In genomic region chr6:12941422-12941821, GRCh38 we compare ENCODE assay signal across 18 cellular contexts.
DNase-seq lines count a peak whose midpoint lies in the region; ATAC-seq, FAIRE-seq and TF ChIP-seq lines count a peak whose summit lies in the region.
"Had no signal": no experiment of that assay in that cellular context is flagged by ENCODE, and none has a peak within 500 bp of the region (broad histone marks: within the 10 kb centered on the region; RNA-seq: fewer than 3 reads in every experiment).

No MANE protein-coding gene starts in this region.

- DNase-seq in cardiac muscle cell (ENCODE audit: low read depth in 1 of 2, low spot score in 1 of 2) (peak; percentile 25 to 80), cardiac septum (ENCODE audit: low spot score) (no peak), M059J (ENCODE audit: low read depth) (peak; percentile 55), astrocyte (ENCODE audit: low read depth) (peak; percentile 10), endothelial cell (ENCODE audit: low spot score) (no peak), NCI-H2227 treated with DMSO at 0.1 percent for 48 hours (lab: John Stamatoyannopoulos, UW) (no peak)
- DNase-seq in stimulated activated effector memory CD8-positive, alpha-beta T cell treated with anti-CD3 and anti-CD28 coated beads, Interleukin-12 subunit alpha, Interleukin-12 subunit beta, amount 100 ng/mL, for 72 hours (ENCODE audit: low spot score in 2 of 2): no peak
- DNase-seq: COR-L47; IMR-90; naive thymus-derived CD8-positive, alpha-beta T cell; NCI-H2171 treated with DMSO at 0.1 percent for 48 hours; small intestine; stimulated activated CD4-positive, alpha-beta T cell treated with anti-CD3 and anti-CD28 coated beads, Interleukin-4, amount 100 ng/mL, for 4 hours; thyroid gland had no signal

- H4K20me1 ChIP-seq in astrocyte (ENCODE audit: insufficient read depth, low read length): no peaks in the 10 kb centered on the region

- peaks cover 5% of the 10 kb centered on the region for H3K27me3 Mint-ChIP-seq in astrocyte (ENCODE audit: low read depth, unreplicated experiment)
- no peaks in the 10 kb centered on the region for H3K27me3 Mint-ChIP-seq in endothelial cell (ENCODE audit: unreplicated experiment)

- H3K9me3 Mint-ChIP-seq in astrocyte (ENCODE audit: unreplicated experiment): no peaks in the 10 kb centered on the region
- no peaks in the 10 kb centered on the region for H3K9me3 Mint-ChIP-seq in stimulated activated effector memory CD8-positive, alpha-beta T cell treated with anti-CD3 and anti-CD28 coated beads, Interleukin-12 subunit alpha, Interleukin-12 subunit beta, amount 100 ng/mL, for 72 hours
- H3K9me3 Mint-ChIP-seq in endothelial cell (ENCODE audit: unreplicated experiment): no peaks in the 10 kb centered on the region
- H3K9me3 Mint-ChIP-seq: naive thymus-derived CD8-positive, alpha-beta T cell had no signal

- no peaks in the 10 kb centered on the region for H3K79me2 ChIP-seq in astrocyte (ENCODE audit: insufficient read depth, low read length)

- no peak overlapping the region for H2AFZ ChIP-seq in astrocyte (ENCODE audit: low read depth, low read length)

- ATAC-seq in stimulated activated effector memory CD8-positive, alpha-beta T cell treated with anti-CD3 and anti-CD28 coated beads, Interleukin-12 subunit alpha, Interleukin-12 subunit beta, amount 100 ng/mL, for 72 hours: peak; percentile 61
- ATAC-seq in HG02870 (IDR thresholded peaks at IDR 0.05; ENCODE audit: unreplicated experiment): no peak
- ATAC-seq: naive thymus-derived CD8-positive, alpha-beta T cell had no signal

- H3K4me2 ChIP-seq in astrocyte (ENCODE audit: low read length): no peak overlapping the region

- H3K4me3 Mint-ChIP-seq in astrocyte (ENCODE audit: unreplicated experiment) (no peak overlapping the region), endothelial cell (ENCODE audit: unreplicated experiment) (no peak overlapping the region)
- no peak overlapping the region for H3K4me3 Mint-ChIP-seq in stimulated activated effector memory CD8-positive, alpha-beta T cell treated with anti-CD3 and anti-CD28 coated beads, Interleukin-12 subunit alpha, Interleukin-12 subunit beta, amount 100 ng/mL, for 72 hours

- no peak overlapping the region for H3K9ac ChIP-seq in astrocyte (ENCODE audit: low read length)

- H3K4me1 ChIP-seq in cardiac muscle cell (ENCODE audit: low read depth): peaks cover 17% of the 10 kb centered on the region
- H3K4me1 ChIP-seq in astrocyte (ENCODE audit: insufficient read depth, low read length): no peaks in the 10 kb centered on the region
- H3K4me1 ChIP-seq: thyroid gland had no signal

- H3K27ac Mint-ChIP-seq in astrocyte (ENCODE audit: unreplicated experiment): no peak overlapping the region
- H3K27ac Mint-ChIP-seq in stimulated activated effector memory CD8-positive, alpha-beta T cell treated with anti-CD3 and anti-CD28 coated beads, Interleukin-12 subunit alpha, Interleukin-12 subunit beta, amount 100 ng/mL, for 72 hours: no peak overlapping the region
- H3K27ac Mint-ChIP-seq in endothelial cell (ENCODE audit: unreplicated experiment): no peak overlapping the region

- H3K27me3 ChIP-seq in cardiac muscle cell (no peaks in the 10 kb centered on the region), astrocyte (ENCODE audit: insufficient read depth, low read length) (no peaks in the 10 kb centered on the region)
- H3K27me3 ChIP-seq: dorsolateral prefrontal cortex, thyroid gland had no signal

- H3K4me3 ChIP-seq in cardiac muscle cell (no peak overlapping the region), astrocyte (ENCODE audit: insufficient read depth, low read depth, low read length) (no peak overlapping the region)
- H3K4me3 ChIP-seq: dorsolateral prefrontal cortex, thyroid gland had no signal

- TF ChIP-seq CTCF in cardiac muscle cell (IDR thresholded peaks at IDR 0.05; ENCODE audit: low read depth, low read length): no peak
- TF ChIP-seq CTCF in astrocyte (IDR thresholded peaks at IDR 0.05; ENCODE audit: insufficient read depth, low read depth, low read length): no peak
- no peak for TF ChIP-seq CTCF in endothelial cell (IDR thresholded peaks at IDR 0.05; ENCODE audit: unreplicated experiment)

- H3K36me3 ChIP-seq in cardiac muscle cell: no peaks in the 10 kb centered on the region
- no peaks in the 10 kb centered on the region for H3K36me3 ChIP-seq in astrocyte (ENCODE audit: insufficient read depth, low read length)
- H3K36me3 ChIP-seq: thyroid gland had no signal

- H3K27ac ChIP-seq in cardiac muscle cell (peak overlapping the region; percentile 65), astrocyte (ENCODE audit: low read depth, low read length) (no peak overlapping the region)
- H3K27ac ChIP-seq: thyroid gland had no signal

- H3K4me1 Mint-ChIP-seq in astrocyte (ENCODE audit: low read depth, unreplicated experiment): peaks cover 3% of the 10 kb centered on the region
- H3K4me1 Mint-ChIP-seq in stimulated activated effector memory CD8-positive, alpha-beta T cell treated with anti-CD3 and anti-CD28 coated beads, Interleukin-12 subunit alpha, Interleukin-12 subunit beta, amount 100 ng/mL, for 72 hours: peaks cover 5% of the 10 kb centered on the region
- H3K4me1 Mint-ChIP-seq in endothelial cell (ENCODE audit: unreplicated experiment): peaks cover 7% of the 10 kb centered on the region

- no peak for FAIRE-seq in astrocyte (lab: Jason Lieb, UNC)
- FAIRE-seq: islet of Langerhans, RCC 7860, small intestine had no signal

- H3K36me3 Mint-ChIP-seq in astrocyte (ENCODE audit: low read depth, unreplicated experiment) (no peaks in the 10 kb centered on the region), endothelial cell (ENCODE audit: low read depth, unreplicated experiment) (no peaks in the 10 kb centered on the region)
- H3K36me3 Mint-ChIP-seq in stimulated activated effector memory CD8-positive, alpha-beta T cell treated with anti-CD3 and anti-CD28 coated beads, Interleukin-12 subunit alpha, Interleukin-12 subunit beta, amount 100 ng/mL, for 72 hours: no peaks in the 10 kb centered on the region
- H3K36me3 Mint-ChIP-seq: naive thymus-derived CD8-positive, alpha-beta T cell had no signal

- no peaks in the 10 kb centered on the region for H3K9me3 ChIP-seq in cardiac muscle cell (ENCODE audit: low read depth)
- no peaks in the 10 kb centered on the region for H3K9me3 ChIP-seq in astrocyte (ENCODE audit: insufficient read depth, low read depth, low read length)
- H3K9me3 ChIP-seq: thyroid gland had no signal

- intact Hi-C loops in cardiac septum (cut with DNase I): no loop called here

Comparison
In these comparisons a context has a peak if more than half of its experiments do, and no peak if none do; other contexts are left out.
1. DNase-seq: peak in cardiac muscle cell (2 of 2), M059J (single experiment) and astrocyte (single experiment); none in cardiac septum (single experiment), stimulated activated effector memory CD8-positive, alpha-beta T cell treated with anti-CD3 and anti-CD28 coated beads, Interleukin-12 subunit alpha, Interleukin-12 subunit beta, amount 100 ng/mL, for 72 hours (0 of 2), endothelial cell (single experiment) and NCI-H2227 treated with DMSO at 0.1 percent for 48 hours (single experiment).